Comparison of ENCODE assay signal across 13 cellular contexts in the genomic region with DNA sequence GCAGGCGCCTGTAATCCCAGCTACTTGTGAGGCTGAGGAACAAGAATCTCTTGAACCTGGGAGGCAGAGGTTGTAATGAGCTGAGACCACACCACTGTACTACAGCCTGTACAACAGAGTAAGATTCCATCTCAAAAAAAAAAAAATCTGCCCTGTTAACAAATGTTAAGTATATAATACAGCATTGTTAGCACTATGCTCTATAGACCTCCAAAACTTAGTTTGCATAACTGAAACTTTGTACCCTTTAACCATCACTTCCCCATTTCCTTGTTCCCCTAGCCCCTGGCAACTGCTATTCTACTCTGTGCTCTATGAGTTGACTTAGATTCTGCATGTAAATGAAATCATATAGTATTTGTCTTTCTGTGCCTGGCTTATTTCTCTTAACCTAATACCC.
A peak's percentile ranks its signal among the peaks of the same experiment; 100 is the strongest.
DNase-seq lines count a peak whose midpoint lies in the region; ATAC-seq, FAIRE-seq and TF ChIP-seq lines count a peak whose summit lies in the region.
"Had no signal": no experiment of that assay in that cellular context is flagged by ENCODE, and none has a peak within 500 bp of the region (broad histone marks: within the 10 kb centered on the region; RNA-seq: fewer than 3 reads in every experiment).

No MANE protein-coding gene starts in this region.

- no peak for TF ChIP-seq CTCF in gastroesophageal sphincter (IDR thresholded peaks at IDR 0.05)

- WGBS in gastroesophageal sphincter (ENCODE audit: low coverage in 1 of 2), 2 donors = 88 to 100% methylated on average over 1 of the region's 1 CpG

- no peaks in the 10 kb centered on the region for H3K36me3 ChIP-seq in gastroesophageal sphincter

- TF ChIP-seq EP300 in gastroesophageal sphincter (IDR thresholded peaks at IDR 0.05) = no peak

- no peak overlapping the region for H3K4me3 ChIP-seq in gastroesophageal sphincter

- FAIRE-seq in H54 (lab: Jason Lieb, UNC) = no peak

- no peaks in the 10 kb centered on the region for H3K27me3 ChIP-seq in gastroesophageal sphincter

- peak; percentile 4 for DNase-seq in SKM-1 treated with dmso at 0.1 percent for 144 hours (lab: John Stamatoyannopoulos, UW; ENCODE audit: unreplicated experiment)
- no peak for DNase-seq in SKM-1 (lab: John Stamatoyannopoulos, UW; ENCODE audit: unreplicated experiment)
- DNase-seq in H54 (ENCODE audit: insufficient read length, low spot score) = no peak
- DNase-seq in D341Med (ENCODE audit: low spot score) = no peak
- DNase-seq: 8988T; activated CD4-positive, alpha-beta T cell treated with anti-CD3 and anti-CD28 coated beads for 48 hours; NCI-H1417 treated with DMSO at 0.1 percent for 48 hours; right cardiac atrium had no signal

- no peaks in the 10 kb centered on the region for H3K9me3 ChIP-seq in gastroesophageal sphincter

- no peak overlapping the region for H3K27ac ChIP-seq in gastroesophageal sphincter

- TF ChIP-seq POLR2A in H54 (IDR thresholded peaks at IDR 0.05; ENCODE audit: low read depth, low read length) = no peak
- no peak for TF ChIP-seq POLR2A in gastroesophageal sphincter (IDR thresholded peaks at IDR 0.05)

- ATAC-seq in HG02840 (IDR thresholded peaks at IDR 0.05; ENCODE audit: low FRiP score, unreplicated experiment) (peak; percentile 92), HG03558 (IDR thresholded peaks at IDR 0.05; ENCODE audit: extremely low read depth, unreplicated experiment) (peak; percentile 94), gastroesophageal sphincter (no peak), HG02970 (IDR thresholded peaks at IDR 0.05; ENCODE audit: low FRiP score, unreplicated experiment) (no peak)
- ATAC-seq: HCT116, right cardiac atrium had no signal

- H3K4me1 ChIP-seq in gastroesophageal sphincter = no peaks in the 10 kb centered on the region

Comparison
In these comparisons a context has a peak if more than half of its experiments do, and no peak if none do; other contexts are left out.
1. ATAC-seq: peak in HG02840 (single experiment) and HG03558 (single experiment); none in gastroesophageal sphincter (single experiment) and HG02970 (single experiment).